ENCODE assay signal across 14 cellular contexts in genomic region chr21:34511154-34511553, GRCh38. TPM values are rescaled to one million over a fixed set of nuclear protein-coding genes. Genes with fewer than 3 reads are reported as not detected.
A peak's percentile ranks its signal among the peaks of the same experiment; 100 is the strongest.
DNase-seq lines count a peak whose midpoint lies in the region; ATAC-seq, FAIRE-seq and TF ChIP-seq lines count a peak whose summit lies in the region.
"Had no signal": no experiment of that assay in that cellular context is flagged by ENCODE, and none has a peak within 500 bp of the region (broad histone marks: within the 10 kb centered on the region; RNA-seq: fewer than 3 reads in every experiment).

No MANE protein-coding gene starts in this region.

- ATAC-seq in lower lobe of right lung, result peak; percentile 31
- ATAC-seq in GM18502 (IDR thresholded peaks at IDR 0.05; ENCODE audit: poor library complexity, unreplicated experiment), result no peak
- no peak for ATAC-seq in GM18520 (IDR thresholded peaks at IDR 0.05; ENCODE audit: unreplicated experiment)

- intact Hi-C loops in lower lobe of right lung (cut with DNase I), result no loop called here

- peaks cover 16% of the 10 kb centered on the region for H3K4me1 ChIP-seq in lower lobe of right lung
- H3K4me1 ChIP-seq: HAP-1 had no signal

- no peak for FAIRE-seq in D721Med (lab: Jason Lieb, UNC)

- peak; percentile 42 for DNase-seq in AG10803 (ENCODE audit: low read depth)
- DNase-seq in HFFc6, result no peak
- DNase-seq in epithelial cell of esophagus (ENCODE audit: low read depth), result peak; percentile 75
- DNase-seq in lower lobe of right lung, result no peak
- no peak for DNase-seq in D721Med (ENCODE audit: insufficient read length, low spot score)
- DNase-seq in mucosa of gallbladder (ENCODE audit: low spot score), result no peak
- DNase-seq: SHP77 treated with DMSO at 0.1 percent for 48 hours; stimulated activated naive CD4-positive, alpha-beta T cell had no signal

- TF ChIP-seq CTCF in AG10803 (conservative IDR thresholded peaks at IDR 0.05; ENCODE audit: low read length) (no peak), HFFc6 (IDR thresholded peaks at IDR 0.05) (no peak), epithelial cell of esophagus (IDR thresholded peaks at IDR 0.05; ENCODE audit: insufficient read depth, low read depth, low read length, missing control alignments) (no peak), lower lobe of right lung (IDR thresholded peaks at IDR 0.05) (no peak), D721Med (IDR thresholded peaks at IDR 0.05; ENCODE audit: insufficient read depth, missing control alignments) (no peak)

- no peak overlapping the region for H3K4me3 Mint-ChIP-seq in HFFc6
- H3K4me3 Mint-ChIP-seq: activated naive CD4-positive, alpha-beta T cell treated with anti-CD3 and anti-CD28 coated beads, Interleukin-2, amount 10 ng/mL, durations not matched to agents 7 days and 5 days had no signal

- H3K27ac Mint-ChIP-seq in HFFc6, result peak overlapping the region; percentile 29; the same call in 1 of the 2 replicates
- H3K27ac Mint-ChIP-seq: activated naive CD4-positive, alpha-beta T cell treated with anti-CD3 and anti-CD28 coated beads, Interleukin-2, amount 10 ng/mL, durations not matched to agents 7 days and 5 days had no signal

- H3K36me3 Mint-ChIP-seq in HFFc6 (ENCODE audit: low read depth), result no peaks in the 10 kb centered on the region
- H3K36me3 Mint-ChIP-seq: activated naive CD4-positive, alpha-beta T cell treated with anti-CD3 and anti-CD28 coated beads, Interleukin-2, amount 10 ng/mL, durations not matched to agents 7 days and 5 days had no signal

- H3K9me3 Mint-ChIP-seq in HFFc6, result no peaks in the 10 kb centered on the region
- H3K9me3 Mint-ChIP-seq: activated naive CD4-positive, alpha-beta T cell treated with anti-CD3 and anti-CD28 coated beads, Interleukin-2, amount 10 ng/mL, durations not matched to agents 7 days and 5 days had no signal

- no peaks in the 10 kb centered on the region for H3K27me3 ChIP-seq in lower lobe of right lung (ENCODE audit: low read depth)

- H3K36me3 ChIP-seq in lower lobe of right lung, result peaks cover 9% of the 10 kb centered on the region
- H3K36me3 ChIP-seq: HAP-1 had no signal

- H3K27me3 Mint-ChIP-seq in HFFc6 (ENCODE audit: insufficient read depth), result peaks cover 12% of the 10 kb centered on the region
- H3K27me3 Mint-ChIP-seq: activated naive CD4-positive, alpha-beta T cell treated with anti-CD3 and anti-CD28 coated beads, Interleukin-2, amount 10 ng/mL, durations not matched to agents 7 days and 5 days had no signal

- peak overlapping the region; percentile 72 for H3K27ac ChIP-seq in lower lobe of right lung
- H3K27ac ChIP-seq: VCaP had no signal

- peaks cover 14% of the 10 kb centered on the region; the same call in 1 of the 2 replicates for H3K4me1 Mint-ChIP-seq in HFFc6 (ENCODE audit: low read depth)
- H3K4me1 Mint-ChIP-seq: activated naive CD4-positive, alpha-beta T cell treated with anti-CD3 and anti-CD28 coated beads, Interleukin-2, amount 10 ng/mL, durations not matched to agents 7 days and 5 days had no signal

- H3K4me3 ChIP-seq in AG10803 (ENCODE audit: low read length) (no peak overlapping the region), epithelial cell of esophagus (ENCODE audit: low read length) (no peak overlapping the region), lower lobe of right lung (peak overlapping the region; percentile 51)
- H3K4me3 ChIP-seq: HAP-1 had no signal

- H3K9me3 ChIP-seq in lower lobe of right lung, result no peaks in the 10 kb centered on the region
- H3K9me3 ChIP-seq: HAP-1 had no signal

RNA-seq across cellular contexts. Expression of gene KCNE1, which starts 0.9 kb away (rescaled TPM):
- total RNA-seq in HFFc6 (2021; fragmentation: NEBNext Ultra II Directional; extraction: Animal tissue kit (Norgen Biotek cat#: 25700)), result 1 to 10 TPM in 1 of 6 experiments, under 1 TPM in 5; 0.71 to 1.3 (median 0.85) TPM
- total RNA-seq in lower lobe of right lung, result 21.7 TPM
- 0.69 TPM for total RNA-seq in mucosa of gallbladder
- total RNA-seq: NCI-H460 had no signal

Comparison
In these comparisons a context has a peak if more than half of its experiments do, and no peak if none do; other contexts are left out.
1. DNase-seq: peak in AG10803 (single experiment) and epithelial cell of esophagus (single experiment); none in HFFc6 (single experiment), lower lobe of right lung (single experiment), D721Med (single experiment) and mucosa of gallbladder (single experiment).
2. ATAC-seq: peak in lower lobe of right lung (2 of 2); none in GM18502 (single experiment) and GM18520 (single experiment).